Comparison of ENCODE assay signal across 21 cellular contexts in genomic region chr7:5339949-5340348, GRCh38. TPM values are rescaled to one million over a fixed set of nuclear protein-coding genes. Genes with fewer than 3 reads are reported as not detected.
DNase-seq lines count a peak whose midpoint lies in the region; ATAC-seq, FAIRE-seq and TF ChIP-seq lines count a peak whose summit lies in the region.
"Had no signal": no experiment of that assay in that cellular context is flagged by ENCODE, and none has a peak within 500 bp of the region (broad histone marks: within the 10 kb centered on the region; RNA-seq: fewer than 3 reads in every experiment).

No MANE protein-coding gene starts in this region.

- no peak for TF ChIP-seq EP300 in GM12878 (IDR thresholded peaks at IDR 0.05; ENCODE audit: borderline replicate concordance in 1 of 2, control insufficient read depth in 1 of 2, low read depth in 2 of 2, low read length in 2 of 2)

- no peak for TF ChIP-seq RAD21 in GM12878 (IDR thresholded peaks at IDR 0.05; ENCODE audit: insufficient read depth, low read depth, low read length)

- SMC1A ChIA-PET in GM12878 (lab: Charles Lee; ENCODE audit: uncharacterized antibody, unreplicated experiment): no interaction called here

- no peak overlapping the region for H3K4me3 ChIP-seq in GM12878
- no peak overlapping the region for H3K4me3 ChIP-seq in lung
- no peak overlapping the region for H3K4me3 ChIP-seq in psoas muscle
- H3K4me3 ChIP-seq: A549, GM23248 had no signal

- FAIRE-seq in GM12878 (lab: Jason Lieb, UNC): peak; percentile 68
- peak; percentile 5 for FAIRE-seq in urothelium cell line (lab: Jason Lieb, UNC)
- FAIRE-seq: A549, HTR-8/SVneo had no signal

- H3K4me1 Mint-ChIP-seq in activated naive CD4-positive, alpha-beta T cell treated with anti-CD3 and anti-CD28 coated beads for 36 hours (ENCODE audit: low read depth): peaks cover 6% of the 10 kb centered on the region

- H3K27me3 Mint-ChIP-seq in activated naive CD4-positive, alpha-beta T cell treated with anti-CD3 and anti-CD28 coated beads for 36 hours (ENCODE audit: low read depth): no peaks in the 10 kb centered on the region

- 100% methylated on average over 2 of the region's 2 CpGs for WGBS in GM12878 (ENCODE audit: insufficient coverage, insufficient replicate concordance, low lambda C conversion rate, missing lambda C conversion rate)
- 73 to 89% methylated on average over 2 of the region's 2 CpGs for WGBS in lung, 2 donors
- WGBS in psoas muscle, 3 donors: 90 to 93% (median 92%) methylated on average over 2 of the region's 2 CpGs

- H3K9me3 Mint-ChIP-seq in activated naive CD4-positive, alpha-beta T cell treated with anti-CD3 and anti-CD28 coated beads for 36 hours: peaks cover 31% of the 10 kb centered on the region
- H3K9me3 Mint-ChIP-seq: HFFc6 had no signal

- peak overlapping the region; percentile 43 for H3K27ac Mint-ChIP-seq in activated naive CD4-positive, alpha-beta T cell treated with anti-CD3 and anti-CD28 coated beads for 36 hours
- H3K27ac Mint-ChIP-seq: H9, HFFc6 had no signal

- TF ChIP-seq POLR2A in GM12878 (IDR thresholded peaks at IDR 0.05; ENCODE audit: low read depth, low read length): no peak

- H2AFZ ChIP-seq in GM12878 (ENCODE audit: control insufficient read depth, low read depth, low read length): no peak overlapping the region
- H2AFZ ChIP-seq: GM23248 had no signal

- H3K36me3 Mint-ChIP-seq in activated naive CD4-positive, alpha-beta T cell treated with anti-CD3 and anti-CD28 coated beads for 36 hours (ENCODE audit: low read depth): peaks cover 78% of the 10 kb centered on the region

- H3K36me3 ChIP-seq in GM12878 (ENCODE audit: control insufficient read depth in 2 of 2, insufficient read depth in 2 of 2, low read length in 1 of 2) (peaks cover 8 to 9% of the 10 kb centered on the region in 2 experiments), lung (ENCODE audit: control insufficient read depth in 2 of 2, insufficient read depth in 2 of 2, low read length in 2 of 2) (peaks cover 36% of the 10 kb centered on the region in 2 donors), psoas muscle (ENCODE audit: insufficient read depth in 1 of 2, low read depth in 1 of 2) (peaks cover 16 to 90% of the 10 kb centered on the region in 2 donors)

- H3K27ac ChIP-seq in GM12878 (ENCODE audit: control insufficient read depth, insufficient read depth) (no peak overlapping the region), lung (ENCODE audit: low read depth in 1 of 2, low read length in 1 of 2) (no peak overlapping the region), psoas muscle (no peak overlapping the region)
- H3K27ac ChIP-seq: A549, GM23248 had no signal

- intact Hi-C loops in activated naive CD4-positive, alpha-beta T cell treated with anti-CD3 and anti-CD28 coated beads for 36 hours (cut with micrococcal nuclease): no loop called here
- intact Hi-C loops in GM12878 (cut with micrococcal nuclease; ENCODE audit: unreplicated experiment): no loop called here
- intact Hi-C loops in psoas muscle (cut with DNase I): no loop called here

- TF ChIP-seq CTCF in GM12878 (IDR thresholded peaks at IDR 0.05 in 2 of 3, conservative IDR thresholded peaks at IDR 0.05 in 1 of 3; ENCODE audit: control insufficient read depth in 2 of 3, extremely low read depth in 1 of 3, insufficient read depth in 1 of 3, low read depth in 3 of 3, low read length in 3 of 3) (no peak), lung (IDR thresholded peaks at IDR 0.05; ENCODE audit: control extremely low read depth, extremely low read depth) (no peak), psoas muscle (IDR thresholded peaks at IDR 0.05) (no peak)

- H3K27me3 ChIP-seq in GM12878 (replicated peaks in 1 of 2; ENCODE audit: control insufficient read depth in 2 of 2, insufficient read depth in 2 of 2, low read length in 1 of 2): no peaks in the 10 kb centered on the region
- no peaks in the 10 kb centered on the region for H3K27me3 ChIP-seq in lung (ENCODE audit: control insufficient read depth, insufficient read depth)
- no peaks in the 10 kb centered on the region for H3K27me3 ChIP-seq in psoas muscle (ENCODE audit: insufficient read depth in 3 of 3, low read length in 2 of 3)
- H3K27me3 ChIP-seq: BE2C had no signal

- POLR2A ChIA-PET in GM12878 (lab: Charles Lee): no interaction called here

- no peaks in the 10 kb centered on the region for H3K4me1 ChIP-seq in GM12878 (ENCODE audit: control insufficient read depth, insufficient read depth, low read length)
- no peaks in the 10 kb centered on the region for H3K4me1 ChIP-seq in lung (ENCODE audit: control insufficient read depth in 2 of 2, insufficient read depth in 2 of 2, low read length in 2 of 2)
- no peaks in the 10 kb centered on the region for H3K4me1 ChIP-seq in psoas muscle
- H3K4me1 ChIP-seq: A549, BE2C had no signal

- RAD21 ChIA-PET in GM12878 (lab: Charles Lee; ENCODE audit: unreplicated experiment): no interaction called here

- H3K4me3 Mint-ChIP-seq in activated naive CD4-positive, alpha-beta T cell treated with anti-CD3 and anti-CD28 coated beads for 36 hours: no peak overlapping the region
- H3K4me3 Mint-ChIP-seq: H9, HFFc6 had no signal

- BruUV-seq in GM12878 (replicated peaks; lab: Mats Ljungman, UMichigan): no TSS peak

- no peak overlapping the region for H3K4me2 ChIP-seq in GM12878 (ENCODE audit: control insufficient read depth, insufficient read depth)
- H3K4me2 ChIP-seq: A549 had no signal

- CTCF ChIA-PET in activated naive CD4-positive, alpha-beta T cell treated with anti-CD3 and anti-CD28 coated beads for 36 hours (lab: Charles Lee): interaction anchor here (0.6 to 0.7 kb wide), 2 partner anchors 183 to 484 kb away, joined by 3 read pairs; no protein-coding TSS in a partner anchor
- CTCF ChIA-PET in GM12878 (lab: Yijun Ruan, JAX): interaction anchor here (0.7 to 1.4 kb wide), 3 partner anchors 15 to 366 kb away, joined by 3 to 4 read pairs (median 3); no protein-coding TSS in a partner anchor

- ATAC-seq in GM12878 (peak; percentile 16; the same call in 2 of the 3 replicates), lung (ENCODE audit: insufficient read depth, low FRiP score) (peak; percentile 14), psoas muscle (no peak), GM19035 (IDR thresholded peaks at IDR 0.05; ENCODE audit: unreplicated experiment) (no peak)
- ATAC-seq: A549 had no signal

- in situ Hi-C loops in GM12878 (cut with MboI): no loop called here

- no peaks in the 10 kb centered on the region for H3K79me2 ChIP-seq in GM12878 (ENCODE audit: control insufficient read depth, insufficient read depth, low read length)

- no peak overlapping the region for H3K9ac ChIP-seq in GM12878 (ENCODE audit: control insufficient read depth, insufficient read depth, low read length)
- H3K9ac ChIP-seq: GM23248 had no signal

- H4K20me1 ChIP-seq in GM12878 (ENCODE audit: control insufficient read depth, insufficient read depth): no peaks in the 10 kb centered on the region

- H3K9me3 ChIP-seq in GM12878 (replicated peaks; ENCODE audit: control insufficient read depth, insufficient read depth, low read length): peaks cover 11% of the 10 kb centered on the region
- peaks cover 0 to 8% of the 10 kb centered on the region in 2 donors for H3K9me3 ChIP-seq in lung (ENCODE audit: control insufficient read depth in 2 of 2, insufficient read depth in 1 of 2, low read length in 1 of 2)
- peaks cover 8% of the 10 kb centered on the region for H3K9me3 ChIP-seq in psoas muscle
- H3K9me3 ChIP-seq: A549, BE2C had no signal

- DNase-seq in activated naive CD4-positive, alpha-beta T cell treated with anti-CD3 and anti-CD28 coated beads for 36 hours: no peak
- DNase-seq in activated naive CD4-positive, alpha-beta T cell treated with Interleukin-2 at 50 U/mL for 16 hours: no peak
- DNase-seq in GM12878 (ENCODE audit: low read depth, low spot score): no peak
- no peak for DNase-seq in lung (ENCODE audit: low spot score)
- DNase-seq in urothelium cell line (ENCODE audit: low spot score): no peak
- no peak for DNase-seq in psoas muscle
- no peak for DNase-seq in superior temporal gyrus (ENCODE audit: extremely low spot score)
- DNase-seq: BE2C, EL, GF-D8, GM23248, H9, HFFc6, NCI-H1694 treated with DMSO at 0.1 percent for 48 hours, NCI-H2081 treated with DMSO at 0.1 percent for 48 hours, NCI-H446, NCI-H526 treated with DMSO at 0.1 percent for 48 hours, Right ventricle myocardium superior had no signal

RNA-seq across cellular contexts. Expression of gene SLC29A4, which starts 57.2 kb away (rescaled TPM):
- total RNA-seq in activated naive CD4-positive, alpha-beta T cell treated with anti-CD3 and anti-CD28 coated beads for 36 hours: under 1 TPM; 0.24 to 0.42 TPM
- total RNA-seq in GM12878 (2013; cell fraction: nucleolus; rRNA removed): 2.6 and 2.7 TPM in 2 replicates
- total RNA-seq in GM12878 (2014; rRNA removed) (0.11 and 0.49 TPM in 2 replicates), GM12878 (2014; rRNA removed; fragmentation: Illumina TruSeq; extraction: Trizol) (0.09 and 0.31 TPM in 2 replicates), GM12878 (2021) (0.45 and 0.72 TPM in 2 replicates), lung (1 to 10 TPM; 2.9 to 5.7 TPM), psoas muscle (1 to 10 TPM in 3 of 4 donors, under 1 TPM in 1; 0.77 to 3.4 (median 2.3) TPM)
- 1.1 TPM for polyA plus RNA-seq in GM12878 (2011; ENCODE audit: low read depth)
- polyA plus RNA-seq in GM12878 (2011; rRNA removed) (0.24 and 0.34 TPM in 2 replicates), GM12878 (2014; fragmentation: Illumina TruSeq; extraction: Trizol) (0.15 TPM in 1 of 2 replicates, not detected in the other), GM12878 (2014; fragmentation: Nextera tagmentation; extraction: Ambion mirVana) (not detected), GM12878 (2014; rRNA removed) (0.14 and 0.39 TPM in 2 replicates), GM12878 (2016; fragmentation: Nextera tagmentation; extraction: Ambion mirVana) (under 1 TPM in 1 of 2 experiments, not detected in 1; 0.23 TPM), lung (1 to 10 TPM in 1 of 2 donors, under 1 TPM in 1; 0.87 to 1.1 TPM), psoas muscle (1 to 10 TPM; 1.5 to 3.7 (median 2.6) TPM)
- 0.36 and 0.59 TPM in 2 replicates for polyA plus RNA-seq in GM12878 (2011; cell fraction: cytosol; rRNA removed)
- polyA plus RNA-seq in GM12878 (2011; cell fraction: nucleus; rRNA removed): 1.3 and 1.8 TPM in 2 replicates
- polyA plus RNA-seq in GM12878 (2012): 1.9 and 2.1 TPM in 2 replicates
- polyA minus RNA-seq in GM12878 (2011; rRNA and poly(A)+ RNA removed): 0.66 and 1.1 TPM in 2 replicates
- not detected in 2 replicates for polyA minus RNA-seq in GM12878 (2011; cell fraction: cytosol; rRNA and poly(A)+ RNA removed)
- 0.10 and 0.60 TPM in 2 replicates for polyA minus RNA-seq in GM12878 (2011; cell fraction: nucleus; rRNA and poly(A)+ RNA removed)

Comparison
In these comparisons a context has a peak if more than half of its experiments do, and no peak if none do; other contexts are left out.
1. ATAC-seq: peak in GM12878 (single experiment) and lung (single experiment); none in psoas muscle (0 of 4) and GM19035 (single experiment).